8 cellular contexts compared by ENCODE assay signal in genomic region chr15:46091860-46092450, GRCh38.
DNase-seq lines count a peak whose midpoint lies in the region; ATAC-seq, FAIRE-seq and TF ChIP-seq lines count a peak whose summit lies in the region.

No MANE protein-coding gene starts in this region.

- no peaks in the 10 kb centered on the region for H3K9me3 ChIP-seq in Panc1 (ENCODE audit: control insufficient read depth, insufficient read depth, low read depth, low read length)
- no peaks in the 10 kb centered on the region for H3K9me3 ChIP-seq in testis

- TF ChIP-seq CTCF in Panc1 (IDR thresholded peaks at IDR 0.05) (peak; percentile 75), fibroblast of pulmonary artery (IDR thresholded peaks at IDR 0.05; ENCODE audit: low read length, missing control alignments) (peak; percentile 61), testis (IDR thresholded peaks at IDR 0.05) (peak in 2 of 3 experiments; percentile 53 to 65)

- H3K4me1 ChIP-seq in Panc1 (ENCODE audit: control insufficient read depth, insufficient read depth, low read length) (no peaks in the 10 kb centered on the region), testis (no peaks in the 10 kb centered on the region)

- H3K27ac ChIP-seq in Panc1 (ENCODE audit: low read length) (no peak overlapping the region), testis (no peak overlapping the region)

- no peaks in the 10 kb centered on the region for H3K36me3 ChIP-seq in Panc1 (ENCODE audit: control insufficient read depth, insufficient read depth, low read length)
- H3K36me3 ChIP-seq in testis (ENCODE audit: low read depth, missing control alignments): no peaks in the 10 kb centered on the region

- CTCF ChIA-PET in Panc1 (lab: Charles Lee): no interaction called here

- DNase-seq in DMS 273 treated with DMSO at 0.1 percent for 48 hours (lab: John Stamatoyannopoulos, UW) (peak; percentile 17), HTR-8/SVneo (ENCODE audit: insufficient read length, low spot score) (peak; percentile 11), Panc1 (ENCODE audit: low read depth, low spot score) (no peak), fibroblast of pulmonary artery (ENCODE audit: low read depth) (peak; percentile 57), testis (peak; percentile 67), OCI-M2 (lab: John Stamatoyannopoulos, UW; ENCODE audit: unreplicated experiment) (no peak)
- DNase-seq in activated CD8-positive, alpha-beta memory T cell treated with anti-CD3 and anti-CD28 coated beads, Interleukin-2, amount 50 U/mL, for 48 hours: no peak

- TF ChIP-seq POLR2A in testis (IDR thresholded peaks at IDR 0.05): no peak

- in situ Hi-C loops in Panc1 (cut with HindIII; ENCODE audit: low pct_unique_long_range_greater_than_20kb, low sequenced_read_pairs): no loop called here

- no peak for ATAC-seq in Panc1
- ATAC-seq in GM18870 (IDR thresholded peaks at IDR 0.05; ENCODE audit: unreplicated experiment): no peak

- H3K4me3 ChIP-seq in Panc1 (ENCODE audit: low read depth in 2 of 2, low read length in 2 of 2): no peak overlapping the region
- H3K4me3 ChIP-seq in fibroblast of pulmonary artery (replicated peaks; ENCODE audit: low read depth, low read length): no peak overlapping the region
- no peak overlapping the region for H3K4me3 ChIP-seq in testis

- intact Hi-C loops in Panc1 (cut with micrococcal nuclease; ENCODE audit: unreplicated experiment) (no loop called here), testis (cut with DNase I; ENCODE audit: low total_unique reads) (no loop called here)

- BruUV-seq in Panc1 (replicated peaks; lab: Mats Ljungman, UMichigan): no TSS peak

- 50 to 54% methylated on average over 16 of the region's 16 CpGs for WGBS in testis, 2 donors

- FAIRE-seq in HTR-8/SVneo (lab: Jason Lieb, UNC): no peak

- H3K27me3 ChIP-seq in Panc1 (ENCODE audit: control insufficient read depth, insufficient read depth, low read length) (no peaks in the 10 kb centered on the region), testis (no peaks in the 10 kb centered on the region)

- POLR2A ChIA-PET in Panc1 (lab: Charles Lee): no interaction called here

Comparison
In these comparisons a context has a peak if more than half of its experiments do, and no peak if none do; other contexts are left out.
1. DNase-seq: peak in DMS 273 treated with DMSO at 0.1 percent for 48 hours (single experiment), HTR-8/SVneo (single experiment), fibroblast of pulmonary artery (single experiment) and testis (single experiment); none in Panc1 (single experiment), activated CD8-positive, alpha-beta memory T cell treated with anti-CD3 and anti-CD28 coated beads, Interleukin-2, amount 50 U/mL, for 48 hours (single experiment) and OCI-M2 (single experiment).
2. Peak in every context shown above with its lines, with median percentiles within 50 percentile points of each other: CTCF ChIP-seq.